In genomic region chr20:58251348-58251978, GRCh38 we compare ENCODE assay signal across 32 cellular contexts. TPM values are rescaled to one million over a fixed set of nuclear protein-coding genes. Genes with fewer than 3 reads are reported as not detected.
DNase-seq lines count a peak whose midpoint lies in the region; ATAC-seq, FAIRE-seq and TF ChIP-seq lines count a peak whose summit lies in the region.
"Had no signal": no experiment of that assay in that cellular context is flagged by ENCODE, and none has a peak within 500 bp of the region (broad histone marks: within the 10 kb centered on the region; RNA-seq: fewer than 3 reads in every experiment).

No MANE protein-coding gene starts in this region.

- H3K4me3 Mint-ChIP-seq in naive thymus-derived CD4-positive, alpha-beta T cell, result peak overlapping the region in 6 of 10 donors; percentile 2 to 49 (median 32)
- H3K4me3 Mint-ChIP-seq in activated naive CD4-positive, alpha-beta T cell treated with anti-CD3 and anti-CD28 coated beads, Interleukin-2, amount 10 ng/mL, durations not matched to agents 7 days and 5 days, result no peak overlapping the region
- H3K4me3 Mint-ChIP-seq in T-helper 17 cell, result no peak overlapping the region
- H3K4me3 Mint-ChIP-seq: activated T-cell treated with anti-CD3 and anti-CD28 coated beads, Interleukin-2, amount 50 U/mL, for 4 hours; CD4-positive, alpha-beta memory T cell; dendritic cell treated with granulocyte-macrophage colony-stimulating factor and Interleukin-4, amounts not matched to agents 40 ng/mL and 50 ng/mL, for 4 days; memory B cell; naive B cell; T-helper 1 cell treated with Interleukin-12 subunit alpha and Interleukin-12 subunit beta and Interleukin-4 antibody, amounts not matched to agents 30 μg/mL and 1 μg/mL, for 36 hours had no signal

- H3K36me3 Mint-ChIP-seq in naive thymus-derived CD4-positive, alpha-beta T cell, result peaks cover 5 to 40% (median 34%) of the 10 kb centered on the region in 5 donors
- H3K36me3 Mint-ChIP-seq in activated naive CD4-positive, alpha-beta T cell treated with anti-CD3 and anti-CD28 coated beads, Interleukin-2, amount 10 ng/mL, durations not matched to agents 7 days and 5 days, result peaks cover 31% of the 10 kb centered on the region
- peaks cover 4% of the 10 kb centered on the region for H3K36me3 Mint-ChIP-seq in T-helper 17 cell (ENCODE audit: low read depth)

- H3K27me3 Mint-ChIP-seq in naive thymus-derived CD4-positive, alpha-beta T cell, result no peaks in the 10 kb centered on the region
- H3K27me3 Mint-ChIP-seq in activated naive CD4-positive, alpha-beta T cell treated with anti-CD3 and anti-CD28 coated beads, Interleukin-2, amount 10 ng/mL, durations not matched to agents 7 days and 5 days, result no peaks in the 10 kb centered on the region
- no peaks in the 10 kb centered on the region for H3K27me3 Mint-ChIP-seq in T-helper 17 cell
- H3K27me3 Mint-ChIP-seq: CD4-positive, alpha-beta memory T cell; dendritic cell treated with granulocyte-macrophage colony-stimulating factor and Interleukin-4, amounts not matched to agents 40 ng/mL and 50 ng/mL, for 4 days; memory B cell; naive B cell had no signal

- H3K27ac ChIP-seq in AG04450 (ENCODE audit: low read depth, low read length), result peak overlapping the region; percentile 76
- no peak overlapping the region for H3K27ac ChIP-seq in naive thymus-derived CD4-positive, alpha-beta T cell (ENCODE audit: low read depth, low read length)
- H3K27ac ChIP-seq: cardiac muscle cell, ovary, Peyer's patch, SJCRH30, thoracic aorta had no signal

- intact Hi-C loops in naive thymus-derived CD4-positive, alpha-beta T cell (cut with micrococcal nuclease), result loop anchor here in 1 of 2 donors (5.0 kb wide), 1 partner anchor 56 kb away; the partner anchor contains the start of gene RAB22A

- FAIRE-seq in HTR-8/SVneo (lab: Jason Lieb, UNC), result peak; percentile 85
- FAIRE-seq: G401.6, GM19239 had no signal

- no peaks in the 10 kb centered on the region for H3K4me1 ChIP-seq in naive thymus-derived CD4-positive, alpha-beta T cell (ENCODE audit: control insufficient read depth in 2 of 2, insufficient read depth in 2 of 2, low read length in 2 of 2)
- H3K4me1 ChIP-seq: Peyer's patch, SJCRH30 had no signal

- peaks cover 0 to 9% (median 0%) of the 10 kb centered on the region in 11 donors for H3K9me3 Mint-ChIP-seq in naive thymus-derived CD4-positive, alpha-beta T cell
- H3K9me3 Mint-ChIP-seq in activated naive CD4-positive, alpha-beta T cell treated with anti-CD3 and anti-CD28 coated beads, Interleukin-2, amount 10 ng/mL, durations not matched to agents 7 days and 5 days, result no peaks in the 10 kb centered on the region
- H3K9me3 Mint-ChIP-seq: activated T-cell treated with anti-CD3 and anti-CD28 coated beads, Interleukin-2, amount 50 U/mL, for 4 hours; CD4-positive, alpha-beta memory T cell; dendritic cell treated with granulocyte-macrophage colony-stimulating factor and Interleukin-4, amounts not matched to agents 40 ng/mL and 50 ng/mL, for 4 days; memory B cell had no signal

- H3K27me3 ChIP-seq in AG04450 (ENCODE audit: control insufficient read depth, insufficient read depth, low read length), result no peaks in the 10 kb centered on the region
- H3K27me3 ChIP-seq in naive thymus-derived CD4-positive, alpha-beta T cell (ENCODE audit: control insufficient read depth in 2 of 2, insufficient read depth in 2 of 2, low read length in 2 of 2), result no peaks in the 10 kb centered on the region
- H3K27me3 ChIP-seq: cardiac muscle cell, ovary, Peyer's patch, SJCRH30, spleen had no signal

- H3K4me3 ChIP-seq in AG04450 (ENCODE audit: low read depth, low read length), result no peak overlapping the region
- H3K4me3 ChIP-seq in choroid plexus epithelial cell (ENCODE audit: low read depth, low read length), result no peak overlapping the region
- H3K4me3 ChIP-seq in naive thymus-derived CD4-positive, alpha-beta T cell (ENCODE audit: low read length), result no peak overlapping the region
- H3K4me3 ChIP-seq: cardiac muscle cell, ovary, Peyer's patch, SJCRH30, spleen, thoracic aorta had no signal

- TF ChIP-seq CTCF in AG04450 (IDR thresholded peaks at IDR 0.05; ENCODE audit: low read depth, low read length) (no peak), choroid plexus epithelial cell (conservative IDR thresholded peaks at IDR 0.05; ENCODE audit: low read depth, low read length) (no peak)

- POLR2A ChIA-PET in AG04450 (lab: Yijun Ruan, JAX), result interaction anchor here (0.5 kb wide), 1 partner anchor 1471 kb away, joined by 5 read pairs; no protein-coding TSS in a partner anchor
- POLR2A ChIA-PET in naive thymus-derived CD4-positive, alpha-beta T cell (lab: Charles Lee), result interaction anchor here (0.9 kb wide), 1 partner anchor 55 kb away, joined by 5 read pairs; no protein-coding TSS in a partner anchor

- ATAC-seq in naive thymus-derived CD4-positive, alpha-beta T cell, result no peak
- ATAC-seq in T-helper 17 cell, result no peak

- H3K9me3 ChIP-seq in AG04450 (ENCODE audit: control insufficient read depth, insufficient read depth, low read length) (no peaks in the 10 kb centered on the region), T-helper 17 cell (ENCODE audit: control insufficient read depth, low read length, poor library complexity, severe bottlenecking) (no peaks in the 10 kb centered on the region)
- H3K9me3 ChIP-seq in naive thymus-derived CD4-positive, alpha-beta T cell (ENCODE audit: control insufficient read depth in 2 of 3, low read length in 3 of 3), result no peaks in the 10 kb centered on the region
- H3K9me3 ChIP-seq: ovary, Peyer's patch, spleen, thoracic aorta had no signal

- peak overlapping the region in 4 of 9 donors; percentile 15 to 65 (median 30) for H3K27ac Mint-ChIP-seq in naive thymus-derived CD4-positive, alpha-beta T cell
- no peak overlapping the region for H3K27ac Mint-ChIP-seq in activated naive CD4-positive, alpha-beta T cell treated with anti-CD3 and anti-CD28 coated beads, Interleukin-2, amount 10 ng/mL, durations not matched to agents 7 days and 5 days
- no peak overlapping the region for H3K27ac Mint-ChIP-seq in T-helper 17 cell
- H3K27ac Mint-ChIP-seq: dendritic cell treated with granulocyte-macrophage colony-stimulating factor and Interleukin-4, amounts not matched to agents 40 ng/mL and 50 ng/mL, for 4 days; memory B cell had no signal

- CTCF ChIA-PET in AG04450 (lab: Charles Lee), result interaction anchor here (0.8 kb wide), 1 partner anchor 8 kb away, joined by 3 read pairs; no protein-coding TSS in a partner anchor
- CTCF ChIA-PET in naive thymus-derived CD4-positive, alpha-beta T cell (lab: Charles Lee), result interaction anchor here (0.6 kb wide), 1 partner anchor 1269 kb away, joined by 3 read pairs; no protein-coding TSS in a partner anchor
- CTCF ChIA-PET in activated naive CD4-positive, alpha-beta T cell treated with anti-CD3 and anti-CD28 coated beads, Interleukin-2, amount 10 ng/mL, durations not matched to agents 7 days and 5 days (lab: Charles Lee), result interaction anchor here (0.7 kb wide), 1 partner anchor 61 kb away, joined by 3 read pairs; no protein-coding TSS in a partner anchor

- peaks cover 0 to 15% (median 0%) of the 10 kb centered on the region in 3 experiments for H3K36me3 ChIP-seq in naive thymus-derived CD4-positive, alpha-beta T cell (ENCODE audit: control insufficient read depth in 2 of 3, insufficient read depth in 3 of 3, low read length in 3 of 3)
- H3K36me3 ChIP-seq: ovary had no signal

- DNase-seq in AG04450 (ENCODE audit: low read depth, low spot score), result no peak
- DNase-seq in HTR-8/SVneo (ENCODE audit: insufficient read length, low spot score), result no peak
- DNase-seq in choroid plexus epithelial cell (ENCODE audit: low read depth), result peak; percentile 23
- DNase-seq in naive thymus-derived CD4-positive, alpha-beta T cell, result peak in 1 of 9 donors; percentile 6
- no peak for DNase-seq in activated naive CD4-positive, alpha-beta T cell treated with anti-CD3 and anti-CD28 coated beads, Interleukin-2, amount 10 ng/mL, durations not matched to agents 7 days and 5 days
- no peak for DNase-seq in SKM-1 treated with dmso at 0.1 percent for 144 hours (lab: John Stamatoyannopoulos, UW; ENCODE audit: unreplicated experiment)
- no peak for DNase-seq in T-helper 17 cell
- DNase-seq in NK-92 (lab: John Stamatoyannopoulos, UW; ENCODE audit: unreplicated experiment), result no peak
- DNase-seq: activated naive CD4-positive, alpha-beta T cell treated with Interleukin-2 at 50 U/mL for 16 hours; activated T-cell treated with anti-CD3 and anti-CD28 coated beads, Interleukin-2, amount 50 U/mL, for 4 hours; amygdala; CD4-positive, alpha-beta memory T cell; DMS153; glutamatergic neuron; left colon; MM.1S; naive B cell; NCI-H146; NCI-H510A; ovary; Peyer's patch; retina; SJCRH30; spleen; stimulated activated naive CD8-positive, alpha-beta T cell treated with anti-CD3 and anti-CD28 coated beads, Interleukin-15, Interleukin-2, amounts not matched to agents 100 U/mL and 50 U/mL, for 24 hours had no signal

- peaks cover 0 to 32% (median 20%) of the 10 kb centered on the region in 7 donors for H3K4me1 Mint-ChIP-seq in naive thymus-derived CD4-positive, alpha-beta T cell
- peaks cover 13% of the 10 kb centered on the region for H3K4me1 Mint-ChIP-seq in activated naive CD4-positive, alpha-beta T cell treated with anti-CD3 and anti-CD28 coated beads, Interleukin-2, amount 10 ng/mL, durations not matched to agents 7 days and 5 days
- H3K4me1 Mint-ChIP-seq in T-helper 17 cell, result peaks cover 8% of the 10 kb centered on the region
- H3K4me1 Mint-ChIP-seq: memory B cell, naive B cell had no signal

RNA-seq across cellular contexts. Expression of gene ANKRD60, which starts 23.0 kb away (rescaled TPM):
- polyA plus RNA-seq in AG04450 (2011; rRNA removed), result not detected in 2 replicates
- polyA minus RNA-seq in AG04450 (2011; rRNA and poly(A)+ RNA removed), result not detected in 2 replicates
- total RNA-seq in naive thymus-derived CD4-positive, alpha-beta T cell, result not detected
- not detected for polyA plus RNA-seq in naive thymus-derived CD4-positive, alpha-beta T cell
- total RNA-seq in T-helper 17 cell, result not detected
- total RNA-seq: activated T-cell treated with anti-CD3 and anti-CD28 coated beads, Interleukin-2, amount 50 U/mL, for 4 hours; cardiac muscle cell; CD4-positive, alpha-beta memory T cell; left colon; ovary; Peyer's patch; SJCRH30; spleen; thoracic aorta had no signal
- polyA plus RNA-seq: cardiac muscle cell; CD4-positive, alpha-beta memory T cell; ovary; spleen had no signal

RNA-seq across cellular contexts. Expression of gene RAB22A, which starts 58.1 kb away (rescaled TPM):
- 11.7 and 14.9 TPM in 2 replicates for polyA plus RNA-seq in AG04450 (2011; rRNA removed)
- polyA minus RNA-seq in AG04450 (2011; rRNA and poly(A)+ RNA removed), result 15.0 and 20.0 TPM in 2 replicates
- total RNA-seq in naive thymus-derived CD4-positive, alpha-beta T cell, result 10 to 100 TPM; 17.3 to 24.7 (median 17.8) TPM
- polyA plus RNA-seq in naive thymus-derived CD4-positive, alpha-beta T cell, result 10 to 100 TPM; 10.4 to 12.2 TPM
- total RNA-seq in T-helper 17 cell, result 10 to 100 TPM; 21.7 to 22.4 TPM

Comparison
In these comparisons a context has a peak if more than half of its experiments do, and no peak if none do; other contexts are left out.
1. H3K4me3 Mint-ChIP-seq: peak in naive thymus-derived CD4-positive, alpha-beta T cell (6 of 10); none in activated naive CD4-positive, alpha-beta T cell treated with anti-CD3 and anti-CD28 coated beads, Interleukin-2, amount 10 ng/mL, durations not matched to agents 7 days and 5 days (single experiment) and T-helper 17 cell (single experiment).